ENCODE assay signal across 8 cellular contexts in genomic region chrX:53280316-53280702, GRCh38. TPM values are rescaled to one million over a fixed set of nuclear protein-coding genes. Genes with fewer than 3 reads are reported as not detected.
DNase-seq lines count a peak whose midpoint lies in the region; TF ChIP-seq lines count a peak whose summit lies in the region.

No MANE protein-coding gene starts in this region.

- H3K9me3 ChIP-seq in BLaER1 (no peaks in the 10 kb centered on the region), colonic mucosa (no peaks in the 10 kb centered on the region), osteoblast (ENCODE audit: low read depth, low read length) (no peaks in the 10 kb centered on the region)

- H3K36me3 ChIP-seq in BLaER1 (no peaks in the 10 kb centered on the region), colonic mucosa (no peaks in the 10 kb centered on the region), osteoblast (ENCODE audit: insufficient read depth, low read length) (no peaks in the 10 kb centered on the region)

- H3K27ac Mint-ChIP-seq in IgD-negative memory B cell, result no peak overlapping the region

- CTCF ChIA-PET in GM10248 (lab: Yijun Ruan, JAX), result no interaction called here

- H3K27ac ChIP-seq in BLaER1 (peak overlapping the region; percentile 46), colonic mucosa (peak overlapping the region; percentile 73), osteoblast (ENCODE audit: low read depth, low read length) (no peak overlapping the region), caudate nucleus (ENCODE audit: low read depth, low read length) (no peak overlapping the region)

- H2AFZ ChIP-seq in osteoblast (ENCODE audit: low read length), result peak overlapping the region; percentile 41

- H4K20me1 ChIP-seq in BLaER1, result peaks cover 9% of the 10 kb centered on the region; the same call in 1 of the 2 replicates
- H4K20me1 ChIP-seq in osteoblast (ENCODE audit: insufficient read depth, low read length), result peaks cover 4% of the 10 kb centered on the region

- H3K27me3 ChIP-seq in BLaER1, result peaks cover 52% of the 10 kb centered on the region
- no peaks in the 10 kb centered on the region for H3K27me3 ChIP-seq in colonic mucosa
- H3K27me3 ChIP-seq in osteoblast (ENCODE audit: insufficient read depth, low read length), result peaks cover 6% of the 10 kb centered on the region

- H3K4me3 ChIP-seq in BLaER1, result peak overlapping the region; percentile 63
- peak overlapping the region; percentile 43 for H3K4me3 ChIP-seq in colonic mucosa
- H3K4me3 ChIP-seq in osteoblast (ENCODE audit: insufficient read depth, low read length), result peak overlapping the region; percentile 64

- DNase-seq in colonic mucosa (no peak), osteoblast (ENCODE audit: insufficient read length, low spot score, missing footprints) (no peak), caudate nucleus (lab: John Stamatoyannopoulos, UW) (no peak), COLO829 (ENCODE audit: low spot score) (no peak), GM10248 (ENCODE audit: extremely low spot score) (no peak)
- no peak for DNase-seq in activated effector memory CD4-positive, alpha-beta T cell treated with anti-CD3 and anti-CD28 coated beads, Interleukin-2, amount 50 U/mL, for 16 hours

- POLR2A ChIA-PET in GM10248 (lab: Yijun Ruan, JAX), result no interaction called here

- H3K4me1 ChIP-seq in BLaER1, result peaks cover 40% of the 10 kb centered on the region
- H3K4me1 ChIP-seq in colonic mucosa, result peaks cover 7% of the 10 kb centered on the region
- H3K4me1 ChIP-seq in osteoblast (ENCODE audit: insufficient read depth, low read length), result peaks cover 16% of the 10 kb centered on the region

- H3K9ac ChIP-seq in BLaER1 (peak overlapping the region; percentile 73), colonic mucosa (ENCODE audit: low read depth in 2 of 2, low read length in 2 of 2) (peak overlapping the region; percentile 39 to 74)

- intact Hi-C loops in colonic mucosa (cut with DNase I), result no loop called here

- H3K27me3 Mint-ChIP-seq in IgD-negative memory B cell, result peaks cover 23% of the 10 kb centered on the region

- H3K36me3 Mint-ChIP-seq in IgD-negative memory B cell, result no peaks in the 10 kb centered on the region

- H3K4me2 ChIP-seq in BLaER1 (peak overlapping the region; percentile 83), osteoblast (ENCODE audit: insufficient read depth, low read length) (peak overlapping the region; percentile 76)

- H3K4me3 Mint-ChIP-seq in IgD-negative memory B cell, result peak overlapping the region in 3 of 4 donors; percentile 65 to 80 (median 65)

- no peak for TF ChIP-seq CTCF in colonic mucosa (IDR thresholded peaks at IDR 0.05)
- TF ChIP-seq CTCF in osteoblast (IDR thresholded peaks at IDR 0.05; ENCODE audit: extremely low read depth, low read depth, low read length), result no peak
- TF ChIP-seq CTCF in GM10248 (IDR thresholded peaks at IDR 0.05; ENCODE audit: control extremely low read depth, extremely low read depth, low read depth, missing control alignments), result no peak

- H3K4me1 Mint-ChIP-seq in IgD-negative memory B cell, result peaks cover 4 to 6% (median 6%) of the 10 kb centered on the region in 3 donors

- peaks cover 10% of the 10 kb centered on the region for H3K79me2 ChIP-seq in osteoblast (ENCODE audit: insufficient read depth, low read length)

- peaks cover 0 to 1% (median 0%) of the 10 kb centered on the region in 3 donors for H3K9me3 Mint-ChIP-seq in IgD-negative memory B cell

RNA-seq across cellular contexts. Expression of gene IQSEC2, which starts 1.1 kb away (rescaled TPM):
- polyA plus RNA-seq in IgD-negative memory B cell, result not detected
- total RNA-seq in colonic mucosa (10 to 100 TPM; 23.1 to 26.1 TPM), osteoblast (10.1 and 14.7 TPM in 2 replicates)

RNA-seq across cellular contexts. Expression of gene KDM5C, which starts 55.3 kb away (rescaled TPM):
- 35.4 TPM for polyA plus RNA-seq in IgD-negative memory B cell
- 100 to 1,000 TPM; 115 to 130 TPM for total RNA-seq in colonic mucosa
- 104 and 122 TPM in 2 replicates for total RNA-seq in osteoblast

Comparison
In these comparisons a context has a peak if more than half of its experiments do, and no peak if none do; other contexts are left out.
1. H3K27ac ChIP-seq: peak in BLaER1 (single experiment) and colonic mucosa (single experiment); none in osteoblast (single experiment) and caudate nucleus (single experiment).
2. Peak in every context shown above with its lines, with median percentiles within 50 percentile points of each other: H3K4me3 ChIP-seq.